22 cellular contexts compared by ENCODE assay signal in the genomic region with DNA sequence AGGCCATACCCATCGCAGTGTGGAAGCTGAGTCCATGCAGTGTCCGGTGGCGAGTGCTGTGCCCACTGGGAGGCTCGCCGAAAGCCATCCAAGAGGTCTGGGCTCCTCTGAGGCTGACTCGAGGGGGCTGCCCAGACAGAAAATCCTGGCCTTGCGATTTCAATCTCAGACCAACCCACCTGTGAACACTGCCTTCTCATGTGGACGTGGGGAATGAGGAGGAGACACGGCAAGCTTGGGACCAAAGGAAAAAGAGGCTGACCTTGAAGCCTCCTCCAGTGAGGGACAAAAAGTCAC.
"Had no signal": no experiment of that assay in that cellular context is flagged by ENCODE, and none has a peak within 500 bp of the region (broad histone marks: within the 10 kb centered on the region; RNA-seq: fewer than 3 reads in every experiment).

No MANE protein-coding gene starts in this region.

- H3K27ac ChIP-seq: adrenal gland, Peyer's patch, RWPE1 had no signal

- H3K9me3 ChIP-seq: adrenal gland, Peyer's patch had no signal

- H3K4me3 ChIP-seq: adrenal gland, Peyer's patch had no signal

- H3K4me1 ChIP-seq: adrenal gland had no signal

- H3K27me3 ChIP-seq: adrenal gland, Peyer's patch had no signal

- H3K36me3 ChIP-seq: adrenal gland, Peyer's patch had no signal

- DNase-seq: activated CD4-positive, alpha-beta T cell treated with anti-CD3 and anti-CD28 coated beads for 48 hours; activated CD4-positive, alpha-beta T cell treated with anti-CD3 and anti-CD28 coated beads, Interleukin-2, amount 50 U/mL, for 4 hours; activated CD4-positive, CD25-positive, alpha-beta regulatory T cell treated with anti-CD3 and anti-CD28 coated beads, Interleukin-2, amount 50 U/mL, for 72 hours; activated CD8-positive, alpha-beta memory T cell treated with anti-CD3 and anti-CD28 coated beads, Interleukin-2, amount 50 U/mL, for 48 hours; activated CD8-positive, alpha-beta T cell treated with anti-CD3 and anti-CD28 coated beads, Interleukin-2, amount 10 ng/mL, durations not matched to agents 7 days and 5 days; activated naive CD4-positive, alpha-beta T cell treated with anti-CD3 and anti-CD28 coated beads, Interleukin-2, amount 50 U/mL, for 16 hours; activated naive CD8-positive, alpha-beta T cell treated with anti-CD3 and anti-CD28 coated beads, Interleukin-2, amount 10 ng/mL, durations not matched to agents 7 days and 5 days; activated T-cell treated with anti-CD3 and anti-CD28 coated beads, Interleukin-2, amount 50 U/mL, for 1 hour; adrenal gland; anterior cingulate cortex; caudate nucleus; Kasumi-1; NCI-H1105 treated with DMSO at 0.1 percent for 48 hours; NCI-H1436 treated with DMSO at 0.1 percent for 48 hours; NCI-H187 treated with DMSO at 0.1 percent for 48 hours; NCI-H2081 treated with DMSO at 0.1 percent for 48 hours; NCI-H446; NCI-H524; SHP77 treated with DMSO at 0.1 percent for 48 hours had no signal

- ATAC-seq: activated CD8-positive, alpha-beta T cell treated with anti-CD3 and anti-CD28 coated beads, Interleukin-2, amount 10 ng/mL, durations not matched to agents 7 days and 5 days; WTC11 had no signal
